ENCODE assay signal across 1 cellular context in genomic region chr13:40770934-40771618, GRCh38.
TF ChIP-seq lines count a peak whose summit lies in the region.

Gene MRPS31, minus strand, starts transcription at chr13:40771190. Its CDS starts 54 bp downstream, at chr13:40771136.

TF ChIP-seq in GM23338, 12 proteins besides CTCF, POLR2A, EP300 and RAD21 (continued from another document):
- no peak for TF ChIP-seq ZNF462 (CRISPR knock-in tag; IDR thresholded peaks at IDR 0.05)
- TF ChIP-seq, protein P1, sequence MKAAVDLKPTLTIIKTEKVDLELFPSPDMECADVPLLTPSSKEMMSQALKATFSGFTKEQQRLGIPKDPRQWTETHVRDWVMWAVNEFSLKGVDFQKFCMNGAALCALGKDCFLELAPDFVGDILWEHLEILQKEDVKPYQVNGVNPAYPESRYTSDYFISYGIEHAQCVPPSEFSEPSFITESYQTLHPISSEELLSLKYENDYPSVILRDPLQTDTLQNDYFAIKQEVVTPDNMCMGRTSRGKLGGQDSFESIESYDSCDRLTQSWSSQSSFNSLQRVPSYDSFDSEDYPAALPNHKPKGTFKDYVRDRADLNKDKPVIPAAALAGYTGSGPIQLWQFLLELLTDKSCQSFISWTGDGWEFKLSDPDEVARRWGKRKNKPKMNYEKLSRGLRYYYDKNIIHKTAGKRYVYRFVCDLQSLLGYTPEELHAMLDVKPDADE (IDR thresholded peaks at IDR 0.05), result peak; percentile 91
